Comparison of ENCODE assay signal across 8 cellular contexts in genomic region chr5:154757647-154758406, GRCh38. TPM values are rescaled to one million over a fixed set of nuclear protein-coding genes. Genes with fewer than 3 reads are reported as not detected.
DNase-seq lines count a peak whose midpoint lies in the region; ATAC-seq and TF ChIP-seq lines count a peak whose summit lies in the region.

No MANE protein-coding gene starts in this region.

- H2AFZ ChIP-seq in OCI-LY3 (ENCODE audit: low read depth, low read length): no peak overlapping the region

- peaks cover 38% of the 10 kb centered on the region for H3K36me3 Mint-ChIP-seq in activated naive CD8-positive, alpha-beta T cell treated with anti-CD3 and anti-CD28 coated beads, Interleukin-2, amount 50 U/mL, for 24 hours (ENCODE audit: low read depth)

- peak overlapping the region; percentile 95 for H3K4me2 ChIP-seq in OCI-LY3 (ENCODE audit: low read length)

- H3K27me3 ChIP-seq in H7 (ENCODE audit: control insufficient read depth, insufficient read depth, low read length) (no peaks in the 10 kb centered on the region), OCI-LY3 (ENCODE audit: low read depth, low read length) (no peaks in the 10 kb centered on the region)

- no peak for TF ChIP-seq CTCF in OCI-LY3 (IDR thresholded peaks at IDR 0.05; ENCODE audit: low read depth, low read length)
- no peak for TF ChIP-seq CTCF in GM10266 (IDR thresholded peaks at IDR 0.05; ENCODE audit: control insufficient read depth, insufficient read depth, low read depth, missing control alignments)

- peaks cover 57% of the 10 kb centered on the region for H4K20me1 ChIP-seq in OCI-LY3 (ENCODE audit: insufficient read depth, low read length)

- DNase-seq in H7 (no peak), kidney glomerular epithelial cell (lab: John Stamatoyannopoulos, UW) (peak; percentile 27), A172 (ENCODE audit: low spot score) (no peak), GM10266 (ENCODE audit: extremely low spot score) (no peak)
- DNase-seq in activated naive CD8-positive, alpha-beta T cell treated with anti-CD3 and anti-CD28 coated beads, Interleukin-2, amount 50 U/mL, for 24 hours: peak; percentile 55
- DNase-seq in stimulated activated CD8-positive, alpha-beta memory T cell treated with anti-CD3 and anti-CD28 coated beads, Interleukin-12 subunit alpha, Interleukin-12 subunit beta, amount 100 ng/mL, for 1 hour (ENCODE audit: low read depth): peak; percentile 21

- peak overlapping the region; percentile 95 for H3K4me3 ChIP-seq in H7 (ENCODE audit: insufficient read depth, low read depth, low read length)
- H3K4me3 ChIP-seq in OCI-LY3 (ENCODE audit: low read length): peak overlapping the region; percentile 92

- H3K9me3 ChIP-seq in OCI-LY3 (ENCODE audit: insufficient read depth, low read length): no peaks in the 10 kb centered on the region

- H3K9ac ChIP-seq in OCI-LY3 (ENCODE audit: low read length): peak overlapping the region; percentile 96

- H3K4me1 Mint-ChIP-seq in activated naive CD8-positive, alpha-beta T cell treated with anti-CD3 and anti-CD28 coated beads, Interleukin-2, amount 50 U/mL, for 24 hours: peaks cover 74% of the 10 kb centered on the region

- H3K4me1 ChIP-seq in OCI-LY3 (ENCODE audit: low read length): peaks cover 50% of the 10 kb centered on the region

- no peaks in the 10 kb centered on the region for H3K27me3 Mint-ChIP-seq in activated naive CD8-positive, alpha-beta T cell treated with anti-CD3 and anti-CD28 coated beads, Interleukin-2, amount 50 U/mL, for 24 hours

- H3K4me3 Mint-ChIP-seq in activated naive CD8-positive, alpha-beta T cell treated with anti-CD3 and anti-CD28 coated beads, Interleukin-2, amount 50 U/mL, for 24 hours: peak overlapping the region; percentile 97

- peak overlapping the region; percentile 86 for H3K27ac Mint-ChIP-seq in activated naive CD8-positive, alpha-beta T cell treated with anti-CD3 and anti-CD28 coated beads, Interleukin-2, amount 50 U/mL, for 24 hours

- H3K27ac ChIP-seq in OCI-LY3 (ENCODE audit: low read length): peak overlapping the region; percentile 52

- no peaks in the 10 kb centered on the region for H3K9me3 Mint-ChIP-seq in activated naive CD8-positive, alpha-beta T cell treated with anti-CD3 and anti-CD28 coated beads, Interleukin-2, amount 50 U/mL, for 24 hours

- H3K79me2 ChIP-seq in OCI-LY3 (ENCODE audit: low read length): peaks cover 93% of the 10 kb centered on the region

- H3K36me3 ChIP-seq in H7 (replicated peaks; ENCODE audit: control insufficient read depth, insufficient read depth, low read length): 0 out of 2 replicates have a peak, but pooled peaks cover 2% of the 10 kb centered on the region
- peaks cover 5% of the 10 kb centered on the region for H3K36me3 ChIP-seq in OCI-LY3 (replicated peaks; ENCODE audit: low read depth, low read length)

- peak; percentile 45 for ATAC-seq in activated naive CD8-positive, alpha-beta T cell treated with anti-CD3 and anti-CD28 coated beads, Interleukin-2, amount 50 U/mL, for 24 hours
- no peak for ATAC-seq in GM21423 (IDR thresholded peaks at IDR 0.05; ENCODE audit: unreplicated experiment)

RNA-seq across cellular contexts. Expression of gene LARP1, which starts 2.6 kb away (rescaled TPM):
- total RNA-seq in H7 (2014; rRNA removed; shearing (Covaris generic)): 134 and 136 TPM in 2 replicates
- 76.1 and 78.4 TPM in 2 replicates for total RNA-seq in A172 (2014; rRNA removed; shearing (Covaris generic))

Comparison
In these comparisons a context has a peak if more than half of its experiments do, and no peak if none do; other contexts are left out.
1. DNase-seq: peak in activated naive CD8-positive, alpha-beta T cell treated with anti-CD3 and anti-CD28 coated beads, Interleukin-2, amount 50 U/mL, for 24 hours (single experiment), kidney glomerular epithelial cell (single experiment) and stimulated activated CD8-positive, alpha-beta memory T cell treated with anti-CD3 and anti-CD28 coated beads, Interleukin-12 subunit alpha, Interleukin-12 subunit beta, amount 100 ng/mL, for 1 hour (single experiment); none in H7 (single experiment), A172 (single experiment) and GM10266 (single experiment).